Comparison of ENCODE assay signal across 1 cellular context in the genomic region with DNA sequence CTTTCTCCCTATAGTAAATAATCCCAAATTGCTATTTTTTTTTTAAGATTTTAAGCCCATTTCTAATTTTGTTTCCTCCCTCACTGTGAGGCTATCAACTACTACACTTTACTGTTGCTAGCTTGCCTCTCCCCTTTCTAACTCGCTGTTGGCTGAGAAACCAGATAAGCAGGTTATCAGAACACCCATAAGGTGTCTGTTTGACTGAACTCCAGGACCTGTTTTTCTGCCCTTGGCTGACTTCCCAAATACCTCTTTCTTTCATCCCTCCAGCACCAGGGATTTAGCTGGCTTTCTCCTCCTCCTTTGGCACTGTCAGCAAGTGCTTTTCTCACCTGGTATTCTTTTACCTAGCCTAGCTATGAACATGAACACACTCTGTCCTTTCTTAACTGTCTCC.
TF ChIP-seq lines count a peak whose summit lies in the region.

No MANE protein-coding gene starts in this region.

TF ChIP-seq in SK-N-SH, 30 proteins besides CTCF, POLR2A, EP300 and RAD21 (continued from another document):
- TF ChIP-seq, protein P1, sequence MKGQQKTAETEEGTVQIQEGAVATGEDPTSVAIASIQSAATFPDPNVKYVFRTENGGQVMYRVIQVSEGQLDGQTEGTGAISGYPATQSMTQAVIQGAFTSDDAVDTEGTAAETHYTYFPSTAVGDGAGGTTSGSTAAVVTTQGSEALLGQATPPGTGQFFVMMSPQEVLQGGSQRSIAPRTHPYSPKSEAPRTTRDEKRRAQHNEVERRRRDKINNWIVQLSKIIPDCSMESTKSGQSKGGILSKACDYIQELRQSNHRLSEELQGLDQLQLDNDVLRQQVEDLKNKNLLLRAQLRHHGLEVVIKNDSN (IDR thresholded peaks at IDR 0.05; ENCODE audit: borderline replicate concordance, low read depth): no peak
- TF ChIP-seq, protein P2, sequence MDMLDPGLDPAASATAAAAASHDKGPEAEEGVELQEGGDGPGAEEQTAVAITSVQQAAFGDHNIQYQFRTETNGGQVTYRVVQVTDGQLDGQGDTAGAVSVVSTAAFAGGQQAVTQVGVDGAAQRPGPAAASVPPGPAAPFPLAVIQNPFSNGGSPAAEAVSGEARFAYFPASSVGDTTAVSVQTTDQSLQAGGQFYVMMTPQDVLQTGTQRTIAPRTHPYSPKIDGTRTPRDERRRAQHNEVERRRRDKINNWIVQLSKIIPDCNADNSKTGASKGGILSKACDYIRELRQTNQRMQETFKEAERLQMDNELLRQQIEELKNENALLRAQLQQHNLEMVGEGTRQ (IDR thresholded peaks at IDR 0.05; ENCODE audit: borderline replicate concordance, low read depth, low read length): no peak
- no peak for TF ChIP-seq JUND (IDR thresholded peaks at IDR 0.05)
